Comparison of ENCODE assay signal across 1 cellular context in genomic region chr6:117481926-117482239, GRCh38.
TF ChIP-seq lines count a peak whose summit lies in the region.

No MANE protein-coding gene starts in this region.

TF ChIP-seq in K562, 482 proteins besides CTCF, POLR2A, EP300 and RAD21 (continued from another document):
- no peak for TF ChIP-seq ELK3 (CRISPR knock-in tag; IDR thresholded peaks at IDR 0.05)
